ENCODE assay signal across 3 cellular contexts in genomic region chr11:2929880-2930704, GRCh38.
TF ChIP-seq lines count a peak whose summit lies in the region.

No MANE protein-coding gene starts in this region.

TF ChIP-seq in GM12891, 5 proteins besides CTCF, POLR2A, EP300 and RAD21:
- TF ChIP-seq PAX5 (IDR thresholded peaks at IDR 0.05; ENCODE audit: insufficient read depth, low read length, severe bottlenecking) (peak; percentile 87), POU2F2 (IDR thresholded peaks at IDR 0.05; ENCODE audit: low read depth, low read length) (no peak), SPI1 (IDR thresholded peaks at IDR 0.05; ENCODE audit: low read depth, low read length) (no peak), TAF1 (IDR thresholded peaks at IDR 0.05; ENCODE audit: low read depth, low read length) (no peak), POLR2AphosphoS5 (IDR thresholded peaks at IDR 0.05; ENCODE audit: low read depth, low read length) (no peak)
TF ChIP-seq in GM12891: peak in this region for 1.

TF ChIP-seq in IMR-90, 13 proteins besides CTCF, POLR2A, EP300 and RAD21:
- no peak for TF ChIP-seq ELK1 (IDR thresholded peaks at IDR 0.05; ENCODE audit: borderline replicate concordance, low read depth, low read length)
- peak; percentile 71 for TF ChIP-seq FOS (IDR thresholded peaks at IDR 0.05; ENCODE audit: low read depth, low read length)
- TF ChIP-seq NFE2L2 (IDR thresholded peaks at IDR 0.05; ENCODE audit: low read depth, low read length) = no peak
- no peak for TF ChIP-seq CEBPB (IDR thresholded peaks at IDR 0.05; ENCODE audit: low read depth, low read length)
- no peak for TF ChIP-seq USF2 (IDR thresholded peaks at IDR 0.05; ENCODE audit: low read depth, low read length)
- TF ChIP-seq CHD1 (IDR thresholded peaks at IDR 0.05; ENCODE audit: low read depth, low read length) = 0 out of 2 replicates have a peak, but pooled peaks have one; percentile 36
- no peak for TF ChIP-seq MAZ (IDR thresholded peaks at IDR 0.05; ENCODE audit: borderline replicate concordance, low read depth, low read length)
- no peak for TF ChIP-seq SMC3 (IDR thresholded peaks at IDR 0.05; ENCODE audit: low read depth, low read length)
- TF ChIP-seq RFX5 (IDR thresholded peaks at IDR 0.05; ENCODE audit: low read depth, low read length) = no peak
- no peak for TF ChIP-seq MXI1 (IDR thresholded peaks at IDR 0.05; ENCODE audit: borderline replicate concordance, low read depth, low read length)
- TF ChIP-seq RCOR1 (IDR thresholded peaks at IDR 0.05; ENCODE audit: insufficient replicate concordance, low read length) = peak; percentile 68
- no peak for TF ChIP-seq BHLHE40 (IDR thresholded peaks at IDR 0.05; ENCODE audit: low read depth, low read length)
- no peak for TF ChIP-seq MAFK (IDR thresholded peaks at IDR 0.05; ENCODE audit: low read depth, low read length)

TF ChIP-seq in neural cell, 6 proteins besides CTCF, POLR2A, EP300 and RAD21:
- TF ChIP-seq, protein P1, sequence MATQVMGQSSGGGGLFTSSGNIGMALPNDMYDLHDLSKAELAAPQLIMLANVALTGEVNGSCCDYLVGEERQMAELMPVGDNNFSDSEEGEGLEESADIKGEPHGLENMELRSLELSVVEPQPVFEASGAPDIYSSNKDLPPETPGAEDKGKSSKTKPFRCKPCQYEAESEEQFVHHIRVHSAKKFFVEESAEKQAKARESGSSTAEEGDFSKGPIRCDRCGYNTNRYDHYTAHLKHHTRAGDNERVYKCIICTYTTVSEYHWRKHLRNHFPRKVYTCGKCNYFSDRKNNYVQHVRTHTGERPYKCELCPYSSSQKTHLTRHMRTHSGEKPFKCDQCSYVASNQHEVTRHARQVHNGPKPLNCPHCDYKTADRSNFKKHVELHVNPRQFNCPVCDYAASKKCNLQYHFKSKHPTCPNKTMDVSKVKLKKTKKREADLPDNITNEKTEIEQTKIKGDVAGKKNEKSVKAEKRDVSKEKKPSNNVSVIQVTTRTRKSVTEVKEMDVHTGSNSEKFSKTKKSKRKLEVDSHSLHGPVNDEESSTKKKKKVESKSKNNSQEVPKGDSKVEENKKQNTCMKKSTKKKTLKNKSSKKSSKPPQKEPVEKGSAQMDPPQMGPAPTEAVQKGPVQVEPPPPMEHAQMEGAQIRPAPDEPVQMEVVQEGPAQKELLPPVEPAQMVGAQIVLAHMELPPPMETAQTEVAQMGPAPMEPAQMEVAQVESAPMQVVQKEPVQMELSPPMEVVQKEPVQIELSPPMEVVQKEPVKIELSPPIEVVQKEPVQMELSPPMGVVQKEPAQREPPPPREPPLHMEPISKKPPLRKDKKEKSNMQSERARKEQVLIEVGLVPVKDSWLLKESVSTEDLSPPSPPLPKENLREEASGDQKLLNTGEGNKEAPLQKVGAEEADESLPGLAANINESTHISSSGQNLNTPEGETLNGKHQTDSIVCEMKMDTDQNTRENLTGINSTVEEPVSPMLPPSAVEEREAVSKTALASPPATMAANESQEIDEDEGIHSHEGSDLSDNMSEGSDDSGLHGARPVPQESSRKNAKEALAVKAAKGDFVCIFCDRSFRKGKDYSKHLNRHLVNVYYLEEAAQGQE (IDR thresholded peaks at IDR 0.05; ENCODE audit: borderline replicate concordance) = no peak
- TF ChIP-seq MXI1 (conservative IDR thresholded peaks at IDR 0.05; ENCODE audit: poor library complexity, severe bottlenecking) (no peak), SMC3 (conservative IDR thresholded peaks at IDR 0.05; ENCODE audit: poor library complexity) (no peak), EZH2 (IDR thresholded peaks at IDR 0.05; ENCODE audit: borderline replicate concordance, insufficient read depth, low read length, poor library complexity, severe bottlenecking) (no peak), TAF1 (IDR thresholded peaks at IDR 0.05; ENCODE audit: low read depth) (no peak), POLR2AphosphoS5 (IDR thresholded peaks at IDR 0.05) (no peak)
